Comparison of ENCODE assay signal across 1 cellular context in the genomic region with DNA sequence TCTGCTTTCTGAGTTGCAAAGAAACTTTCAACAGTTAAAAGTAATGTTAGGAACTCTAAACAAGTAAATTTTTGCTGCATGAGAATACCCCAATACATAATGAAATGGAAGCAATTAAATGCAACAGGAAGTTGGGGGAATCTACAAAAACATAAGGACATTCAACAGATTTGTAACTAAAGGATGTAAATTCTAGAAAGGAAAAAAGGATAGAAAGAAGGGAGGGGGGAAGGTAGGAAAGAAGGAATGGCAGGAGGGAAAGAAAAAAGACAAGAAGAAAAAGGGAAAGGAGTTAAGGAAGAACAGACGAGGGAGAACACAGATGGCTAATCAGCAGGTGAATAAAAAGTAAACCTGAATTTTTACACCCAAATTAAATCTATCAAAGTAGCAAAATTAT.
TF ChIP-seq lines count a peak whose summit lies in the region.

No MANE protein-coding gene starts in this region.

TF ChIP-seq in GM23338, 12 proteins besides CTCF, POLR2A, EP300 and RAD21 (continued from another document):
- TF ChIP-seq, protein P1, sequence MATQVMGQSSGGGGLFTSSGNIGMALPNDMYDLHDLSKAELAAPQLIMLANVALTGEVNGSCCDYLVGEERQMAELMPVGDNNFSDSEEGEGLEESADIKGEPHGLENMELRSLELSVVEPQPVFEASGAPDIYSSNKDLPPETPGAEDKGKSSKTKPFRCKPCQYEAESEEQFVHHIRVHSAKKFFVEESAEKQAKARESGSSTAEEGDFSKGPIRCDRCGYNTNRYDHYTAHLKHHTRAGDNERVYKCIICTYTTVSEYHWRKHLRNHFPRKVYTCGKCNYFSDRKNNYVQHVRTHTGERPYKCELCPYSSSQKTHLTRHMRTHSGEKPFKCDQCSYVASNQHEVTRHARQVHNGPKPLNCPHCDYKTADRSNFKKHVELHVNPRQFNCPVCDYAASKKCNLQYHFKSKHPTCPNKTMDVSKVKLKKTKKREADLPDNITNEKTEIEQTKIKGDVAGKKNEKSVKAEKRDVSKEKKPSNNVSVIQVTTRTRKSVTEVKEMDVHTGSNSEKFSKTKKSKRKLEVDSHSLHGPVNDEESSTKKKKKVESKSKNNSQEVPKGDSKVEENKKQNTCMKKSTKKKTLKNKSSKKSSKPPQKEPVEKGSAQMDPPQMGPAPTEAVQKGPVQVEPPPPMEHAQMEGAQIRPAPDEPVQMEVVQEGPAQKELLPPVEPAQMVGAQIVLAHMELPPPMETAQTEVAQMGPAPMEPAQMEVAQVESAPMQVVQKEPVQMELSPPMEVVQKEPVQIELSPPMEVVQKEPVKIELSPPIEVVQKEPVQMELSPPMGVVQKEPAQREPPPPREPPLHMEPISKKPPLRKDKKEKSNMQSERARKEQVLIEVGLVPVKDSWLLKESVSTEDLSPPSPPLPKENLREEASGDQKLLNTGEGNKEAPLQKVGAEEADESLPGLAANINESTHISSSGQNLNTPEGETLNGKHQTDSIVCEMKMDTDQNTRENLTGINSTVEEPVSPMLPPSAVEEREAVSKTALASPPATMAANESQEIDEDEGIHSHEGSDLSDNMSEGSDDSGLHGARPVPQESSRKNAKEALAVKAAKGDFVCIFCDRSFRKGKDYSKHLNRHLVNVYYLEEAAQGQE (IDR thresholded peaks at IDR 0.05; ENCODE audit: unreplicated experiment), result no peak
- TF ChIP-seq STAT1 (IDR thresholded peaks at IDR 0.05; ENCODE audit: unreplicated experiment) (no peak), CREB1 (CRISPR knock-in tag; IDR thresholded peaks at IDR 0.05; ENCODE audit: low read depth) (no peak), POLR2AphosphoS5 (IDR thresholded peaks at IDR 0.05; ENCODE audit: low read depth) (no peak), NANOG (IDR thresholded peaks at IDR 0.05; ENCODE audit: borderline replicate concordance) (no peak)
TF ChIP-seq in GM23338: peak in this region for 0.
